ENCODE assay signal across 1 cellular context in genomic region chr7:51481421-51481820, GRCh38.
TF ChIP-seq lines count a peak whose summit lies in the region.

No MANE protein-coding gene starts in this region.

TF ChIP-seq in HepG2, 621 proteins besides CTCF, POLR2A, EP300 and RAD21 (continued from another document and continues in another):
- TF ChIP-seq ARID5B (CRISPR knock-in tag; IDR thresholded peaks at IDR 0.05) (peak; percentile 69), JUN (CRISPR knock-in tag; IDR thresholded peaks at IDR 0.05) (peak; percentile 45; the same call in 1 of the 2 replicates), REXO4 (CRISPR knock-in tag; IDR thresholded peaks at IDR 0.05; ENCODE audit: borderline replicate concordance) (no peak), ARNT2 (CRISPR knock-in tag; IDR thresholded peaks at IDR 0.05; ENCODE audit: low read depth) (no peak), ADNP (CRISPR knock-in tag; IDR thresholded peaks at IDR 0.05) (no peak), MIXL1 (CRISPR knock-in tag; IDR thresholded peaks at IDR 0.05) (no peak), ZNF33A (CRISPR knock-in tag; IDR thresholded peaks at IDR 0.05; ENCODE audit: borderline replicate concordance) (no peak), ZMAT5 (CRISPR knock-in tag; IDR thresholded peaks at IDR 0.05; ENCODE audit: borderline replicate concordance, low read depth) (no peak), ZNF124 (CRISPR knock-in tag; IDR thresholded peaks at IDR 0.05) (no peak), MTF2 (CRISPR knock-in tag; IDR thresholded peaks at IDR 0.05; ENCODE audit: borderline replicate concordance) (no peak), ZNF292 (CRISPR knock-in tag; IDR thresholded peaks at IDR 0.05; ENCODE audit: borderline replicate concordance, low read depth) (no peak), NBN (conservative IDR thresholded peaks at IDR 0.05) (no peak), ZFP82 (CRISPR knock-in tag; IDR thresholded peaks at IDR 0.05; ENCODE audit: borderline replicate concordance) (no peak), ZNF547 (CRISPR knock-in tag; IDR thresholded peaks at IDR 0.05) (no peak), CBX5 (CRISPR knock-in tag; IDR thresholded peaks at IDR 0.05; ENCODE audit: borderline replicate concordance) (0 out of 2 replicates have a peak, but pooled peaks have one; percentile 45), ZNF670 (CRISPR knock-in tag; IDR thresholded peaks at IDR 0.05; ENCODE audit: borderline replicate concordance) (no peak), MTA3 (CRISPR knock-in tag; IDR thresholded peaks at IDR 0.05) (no peak), WIZ (CRISPR knock-in tag; IDR thresholded peaks at IDR 0.05) (0 out of 2 replicates have a peak, but pooled peaks have one; percentile 46), PCBP2 (optimal IDR thresholded peaks at IDR 0.05; ENCODE audit: low read depth, low read length, poor library complexity, severe bottlenecking) (no peak), HNF4A (CRISPR knock-in tag; IDR thresholded peaks at IDR 0.05) (peak; percentile 81), CREBL2 (CRISPR knock-in tag; IDR thresholded peaks at IDR 0.05; ENCODE audit: borderline replicate concordance) (no peak), BHLHE40 (IDR thresholded peaks at IDR 0.05; ENCODE audit: low read length) (no peak), NFIB (CRISPR knock-in tag; IDR thresholded peaks at IDR 0.05; ENCODE audit: borderline replicate concordance) (no peak), TRIM24 (CRISPR knock-in tag; IDR thresholded peaks at IDR 0.05) (no peak), ZNF563 (CRISPR knock-in tag; IDR thresholded peaks at IDR 0.05) (no peak), ASH2L (IDR thresholded peaks at IDR 0.05; ENCODE audit: insufficient read length, low read depth, low read length) (no peak), GABPA (IDR thresholded peaks at IDR 0.05; ENCODE audit: low read depth, low read length) (peak; percentile 24; the same call in 1 of the 2 replicates), GABPA (CRISPR knock-in tag; IDR thresholded peaks at IDR 0.05; ENCODE audit: low read depth) (peak; percentile 81), POGK (CRISPR knock-in tag; conservative IDR thresholded peaks at IDR 0.05) (no peak), ZKSCAN8 (CRISPR knock-in tag; IDR thresholded peaks at IDR 0.05; ENCODE audit: borderline replicate concordance) (0 out of 2 replicates have a peak, but pooled peaks have one; percentile 29), NFIC (IDR thresholded peaks at IDR 0.05; ENCODE audit: low read length) (no peak), ZNF703 (CRISPR knock-in tag; IDR thresholded peaks at IDR 0.05; ENCODE audit: borderline replicate concordance) (no peak), TEAD3 (CRISPR knock-in tag; optimal IDR thresholded peaks at IDR 0.05; ENCODE audit: borderline replicate concordance) (peak; percentile 48), ELF4 (CRISPR knock-in tag; IDR thresholded peaks at IDR 0.05; ENCODE audit: borderline replicate concordance) (no peak), YY1 (IDR thresholded peaks at IDR 0.05; ENCODE audit: insufficient read depth, insufficient replicate concordance, low read depth, low read length) (no peak), ZBTB7B (CRISPR knock-in tag; IDR thresholded peaks at IDR 0.05) (no peak), HMGA1 (CRISPR knock-in tag; conservative IDR thresholded peaks at IDR 0.05) (no peak), ZFP36L2 (CRISPR knock-in tag; IDR thresholded peaks at IDR 0.05) (no peak), ZNF567 (CRISPR knock-in tag; IDR thresholded peaks at IDR 0.05; ENCODE audit: borderline replicate concordance) (no peak), JUND (CRISPR knock-in tag; IDR thresholded peaks at IDR 0.05) (peak; percentile 72), ZNF264 (CRISPR knock-in tag; IDR thresholded peaks at IDR 0.05) (0 out of 2 replicates have a peak, but pooled peaks have one; percentile 48), NKX3-1 (CRISPR knock-in tag; IDR thresholded peaks at IDR 0.05) (no peak), SRSF1 (optimal IDR thresholded peaks at IDR 0.05; ENCODE audit: low read depth, low read length) (no peak), ZNF615 (CRISPR knock-in tag; IDR thresholded peaks at IDR 0.05; ENCODE audit: borderline replicate concordance) (no peak), HES4 (CRISPR knock-in tag; IDR thresholded peaks at IDR 0.05; ENCODE audit: borderline replicate concordance) (no peak), ZBTB7A (CRISPR knock-in tag; IDR thresholded peaks at IDR 0.05) (no peak), KDM1A (CRISPR knock-in tag; IDR thresholded peaks at IDR 0.05) (no peak), ZNF674 (CRISPR knock-in tag; IDR thresholded peaks at IDR 0.05; ENCODE audit: low read depth) (no peak), NR3C1 (CRISPR knock-in tag; IDR thresholded peaks at IDR 0.05) (no peak), BCL6 (CRISPR knock-in tag; IDR thresholded peaks at IDR 0.05) (no peak), MAZ (IDR thresholded peaks at IDR 0.05; ENCODE audit: borderline replicate concordance, low read depth, low read length) (no peak), MAZ (CRISPR knock-in tag; IDR thresholded peaks at IDR 0.05; ENCODE audit: low read depth) (no peak), SMAD3 (CRISPR knock-in tag; IDR thresholded peaks at IDR 0.05) (no peak), SOX13 (IDR thresholded peaks at IDR 0.05) (no peak), SOX13 (CRISPR knock-in tag; conservative IDR thresholded peaks at IDR 0.05 in 1 of 2, IDR thresholded peaks at IDR 0.05 in 1 of 2) (peak in 1 of 2 experiments; percentile 14; a peak in 1 of 4 replicates), SALL1 (CRISPR knock-in tag; IDR thresholded peaks at IDR 0.05) (peak; percentile 32; the same call in 1 of the 2 replicates)
- TF ChIP-seq, protein P1, sequence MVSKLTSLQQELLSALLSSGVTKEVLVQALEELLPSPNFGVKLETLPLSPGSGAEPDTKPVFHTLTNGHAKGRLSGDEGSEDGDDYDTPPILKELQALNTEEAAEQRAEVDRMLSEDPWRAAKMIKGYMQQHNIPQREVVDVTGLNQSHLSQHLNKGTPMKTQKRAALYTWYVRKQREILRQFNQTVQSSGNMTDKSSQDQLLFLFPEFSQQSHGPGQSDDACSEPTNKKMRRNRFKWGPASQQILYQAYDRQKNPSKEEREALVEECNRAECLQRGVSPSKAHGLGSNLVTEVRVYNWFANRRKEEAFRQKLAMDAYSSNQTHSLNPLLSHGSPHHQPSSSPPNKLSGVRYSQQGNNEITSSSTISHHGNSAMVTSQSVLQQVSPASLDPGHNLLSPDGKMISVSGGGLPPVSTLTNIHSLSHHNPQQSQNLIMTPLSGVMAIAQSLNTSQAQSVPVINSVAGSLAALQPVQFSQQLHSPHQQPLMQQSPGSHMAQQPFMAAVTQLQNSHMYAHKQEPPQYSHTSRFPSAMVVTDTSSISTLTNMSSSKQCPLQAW (CRISPR knock-in tag; IDR thresholded peaks at IDR 0.05): no peak
- TF ChIP-seq, protein P2, sequence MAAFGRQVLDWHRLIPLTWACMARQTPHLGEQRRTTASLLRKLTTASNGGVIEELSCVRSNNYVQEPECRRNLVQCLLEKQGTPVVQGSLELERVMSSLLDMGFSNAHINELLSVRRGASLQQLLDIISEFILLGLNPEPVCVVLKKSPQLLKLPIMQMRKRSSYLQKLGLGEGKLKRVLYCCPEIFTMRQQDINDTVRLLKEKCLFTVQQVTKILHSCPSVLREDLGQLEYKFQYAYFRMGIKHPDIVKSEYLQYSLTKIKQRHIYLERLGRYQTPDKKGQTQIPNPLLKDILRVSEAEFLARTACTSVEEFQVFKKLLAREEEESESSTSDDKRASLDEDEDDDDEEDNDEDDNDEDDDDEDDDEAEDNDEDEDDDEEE (CRISPR knock-in tag; IDR thresholded peaks at IDR 0.05): no peak
- TF ChIP-seq, protein P3, sequence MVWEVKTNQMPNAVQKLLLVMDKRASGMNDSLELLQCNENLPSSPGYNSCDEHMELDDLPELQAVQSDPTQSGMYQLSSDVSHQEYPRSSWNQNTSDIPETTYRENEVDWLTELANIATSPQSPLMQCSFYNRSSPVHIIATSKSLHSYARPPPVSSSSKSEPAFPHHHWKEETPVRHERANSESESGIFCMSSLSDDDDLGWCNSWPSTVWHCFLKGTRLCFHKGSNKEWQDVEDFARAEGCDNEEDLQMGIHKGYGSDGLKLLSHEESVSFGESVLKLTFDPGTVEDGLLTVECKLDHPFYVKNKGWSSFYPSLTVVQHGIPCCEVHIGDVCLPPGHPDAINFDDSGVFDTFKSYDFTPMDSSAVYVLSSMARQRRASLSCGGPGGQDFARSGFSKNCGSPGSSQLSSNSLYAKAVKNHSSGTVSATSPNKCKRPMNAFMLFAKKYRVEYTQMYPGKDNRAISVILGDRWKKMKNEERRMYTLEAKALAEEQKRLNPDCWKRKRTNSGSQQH (CRISPR knock-in tag; IDR thresholded peaks at IDR 0.05; ENCODE audit: low read depth): no peak
- TF ChIP-seq, protein P4, sequence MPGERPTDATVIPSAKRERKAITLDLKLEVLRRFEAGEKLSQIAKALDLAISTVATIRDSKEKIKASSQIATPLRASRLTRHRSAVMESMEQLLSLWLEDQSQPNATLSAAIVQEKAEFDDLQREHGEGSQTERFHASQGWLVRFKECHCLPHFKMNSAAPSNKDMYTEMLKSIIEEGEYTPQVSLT (CRISPR knock-in tag; IDR thresholded peaks at IDR 0.05; ENCODE audit: borderline replicate concordance, low read depth): no peak
- TF ChIP-seq, protein P5, sequence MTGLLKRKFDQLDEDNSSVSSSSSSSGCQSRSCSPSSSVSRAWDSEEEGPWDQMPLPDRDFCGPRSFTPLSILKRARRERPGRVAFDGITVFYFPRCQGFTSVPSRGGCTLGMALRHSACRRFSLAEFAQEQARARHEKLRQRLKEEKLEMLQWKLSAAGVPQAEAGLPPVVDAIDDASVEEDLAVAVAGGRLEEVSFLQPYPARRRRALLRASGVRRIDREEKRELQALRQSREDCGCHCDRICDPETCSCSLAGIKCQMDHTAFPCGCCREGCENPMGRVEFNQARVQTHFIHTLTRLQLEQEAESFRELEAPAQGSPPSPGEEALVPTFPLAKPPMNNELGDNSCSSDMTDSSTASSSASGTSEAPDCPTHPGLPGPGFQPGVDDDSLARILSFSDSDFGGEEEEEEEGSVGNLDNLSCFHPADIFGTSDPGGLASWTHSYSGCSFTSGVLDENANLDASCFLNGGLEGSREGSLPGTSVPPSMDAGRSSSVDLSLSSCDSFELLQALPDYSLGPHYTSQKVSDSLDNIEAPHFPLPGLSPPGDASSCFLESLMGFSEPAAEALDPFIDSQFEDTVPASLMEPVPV (CRISPR knock-in tag; IDR thresholded peaks at IDR 0.05): no peak
